In the genomic region with DNA sequence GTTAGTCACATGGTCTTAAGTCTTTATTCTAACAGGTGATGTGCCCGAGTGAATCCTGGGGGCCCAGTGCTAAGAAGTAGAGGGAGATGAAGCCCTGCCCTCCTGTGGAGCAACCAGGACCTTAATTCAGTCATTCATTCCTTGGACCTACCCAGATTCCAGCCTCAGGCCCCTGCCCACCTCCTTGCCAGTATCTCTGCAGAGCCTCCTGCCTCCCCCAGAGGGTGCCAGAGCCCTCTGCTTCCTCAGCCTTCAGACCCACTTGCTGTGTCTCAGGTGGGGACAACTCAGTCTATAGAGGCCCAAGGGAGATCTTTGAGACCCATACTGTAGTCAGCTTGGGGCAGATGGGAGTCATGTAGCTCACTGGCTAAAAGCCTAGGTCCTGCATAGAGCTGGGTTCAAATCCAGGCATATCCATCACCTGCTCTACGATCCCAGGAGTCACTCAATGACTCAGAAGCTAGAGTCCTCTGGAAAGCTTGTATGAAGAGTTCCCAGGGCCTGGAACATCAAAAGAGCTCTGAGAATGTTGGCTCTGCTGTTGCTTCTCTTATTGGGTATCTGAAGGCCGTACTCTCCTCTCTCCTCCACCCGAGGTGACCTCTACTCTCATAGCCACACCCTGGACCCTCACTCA, we compare ENCODE assay signal across 8 cellular contexts. TPM values are rescaled to one million over a fixed set of nuclear protein-coding genes. Genes with fewer than 3 reads are reported as not detected.
DNase-seq lines count a peak whose midpoint lies in the region; ATAC-seq and TF ChIP-seq lines count a peak whose summit lies in the region.

No MANE protein-coding gene starts in this region.

- TF ChIP-seq POLR2A in esophagus muscularis mucosa (IDR thresholded peaks at IDR 0.05; ENCODE audit: low read depth) = no peak

- H3K27me3 ChIP-seq in KMS-11 (ENCODE audit: insufficient read depth, low read depth) (no peaks in the 10 kb centered on the region), esophagus muscularis mucosa (peaks cover 0 to 10% (median 0%) of the 10 kb centered on the region in 4 donors)

- ATAC-seq in SK-N-SH treated with all-trans-retinoic acid at 6 μM for 48 hours (peak; percentile 96), GM19328 (IDR thresholded peaks at IDR 0.05; ENCODE audit: unreplicated experiment) (no peak), HG02938 (IDR thresholded peaks at IDR 0.05; ENCODE audit: unreplicated experiment) (no peak)

- intact Hi-C loops in esophagus muscularis mucosa (cut with DNase I) = no loop called here

- TF ChIP-seq CTCF in KMS-11 (conservative IDR thresholded peaks at IDR 0.05; ENCODE audit: low read depth, low read length) = peak; percentile 55
- peak; percentile 49 to 62 (median 50) for TF ChIP-seq CTCF in esophagus muscularis mucosa (IDR thresholded peaks at IDR 0.05)
- TF ChIP-seq CTCF in nephron progenitor cell (IDR thresholded peaks at IDR 0.05) = peak; percentile 75

- H4K20me1 ChIP-seq in KMS-11 (ENCODE audit: insufficient read depth) = no peaks in the 10 kb centered on the region

- H3K9ac ChIP-seq in KMS-11 = no peak overlapping the region

- DNase-seq in SKM-1 treated with dmso at 0.1 percent for 144 hours (lab: John Stamatoyannopoulos, UW; ENCODE audit: unreplicated experiment) (peak; percentile 1), SKM-1 (lab: John Stamatoyannopoulos, UW; ENCODE audit: unreplicated experiment) (no peak), esophagus muscularis mucosa (ENCODE audit: extremely low spot score) (no peak), nephron progenitor cell (peak; percentile 57)

- H3K27ac ChIP-seq in KMS-11 = no peak overlapping the region
- H3K27ac ChIP-seq in esophagus muscularis mucosa (replicated peaks in 1 of 4) = no peak overlapping the region

- no peaks in the 10 kb centered on the region for H3K79me2 ChIP-seq in KMS-11 (ENCODE audit: insufficient read depth, low read depth)

- no peaks in the 10 kb centered on the region for H3K9me3 ChIP-seq in esophagus muscularis mucosa

- no peak overlapping the region for H3K27ac Mint-ChIP-seq in nephron progenitor cell

- no peaks in the 10 kb centered on the region for H3K36me3 Mint-ChIP-seq in nephron progenitor cell (ENCODE audit: low read depth)

- peaks cover 22% of the 10 kb centered on the region for H3K27me3 Mint-ChIP-seq in nephron progenitor cell (ENCODE audit: low read depth, poor library complexity)

- TF ChIP-seq EP300 in esophagus muscularis mucosa (IDR thresholded peaks at IDR 0.05) = no peak

- no peak overlapping the region for H3K4me3 ChIP-seq in KMS-11 (IDR thresholded peaks at IDR 0.05; ENCODE audit: insufficient read depth, low read depth, low read length)
- no peak overlapping the region for H3K4me3 ChIP-seq in esophagus muscularis mucosa

- H3K4me1 ChIP-seq in KMS-11 (ENCODE audit: low read depth, poor library complexity, severe bottlenecking) (peaks cover 7% of the 10 kb centered on the region), esophagus muscularis mucosa (peaks cover 0 to 2% (median under 1%) of the 10 kb centered on the region in 4 donors)

- no peaks in the 10 kb centered on the region for H3K9me3 Mint-ChIP-seq in nephron progenitor cell

- H3K4me1 Mint-ChIP-seq in nephron progenitor cell = no peaks in the 10 kb centered on the region

- H3K4me2 ChIP-seq in KMS-11 = no peak overlapping the region

- H2AFZ ChIP-seq in KMS-11 (ENCODE audit: low read depth) = no peak overlapping the region

- 69% methylated on average over 4 of the region's 4 CpGs for whole genome bisulfite sequencing in esophagus muscularis mucosa

- H3K36me3 ChIP-seq in KMS-11 (ENCODE audit: insufficient read depth) = no peaks in the 10 kb centered on the region
- H3K36me3 ChIP-seq in esophagus muscularis mucosa = no peaks in the 10 kb centered on the region

- no peak overlapping the region for H3K4me3 Mint-ChIP-seq in nephron progenitor cell

TF ChIP-seq in SK-N-SH treated with all-trans-retinoic acid at 6 μM for 48 hours, 23 proteins besides CTCF, POLR2A, EP300 and RAD21:
- TF ChIP-seq OSR1 (CRISPR knock-in tag; IDR thresholded peaks at IDR 0.05) (no peak), ESRRG (CRISPR knock-in tag; IDR thresholded peaks at IDR 0.05) (no peak), BACH2 (CRISPR knock-in tag; IDR thresholded peaks at IDR 0.05; ENCODE audit: borderline replicate concordance) (no peak), CSDC2 (CRISPR knock-in tag; IDR thresholded peaks at IDR 0.05) (no peak)
- TF ChIP-seq, protein P1, sequence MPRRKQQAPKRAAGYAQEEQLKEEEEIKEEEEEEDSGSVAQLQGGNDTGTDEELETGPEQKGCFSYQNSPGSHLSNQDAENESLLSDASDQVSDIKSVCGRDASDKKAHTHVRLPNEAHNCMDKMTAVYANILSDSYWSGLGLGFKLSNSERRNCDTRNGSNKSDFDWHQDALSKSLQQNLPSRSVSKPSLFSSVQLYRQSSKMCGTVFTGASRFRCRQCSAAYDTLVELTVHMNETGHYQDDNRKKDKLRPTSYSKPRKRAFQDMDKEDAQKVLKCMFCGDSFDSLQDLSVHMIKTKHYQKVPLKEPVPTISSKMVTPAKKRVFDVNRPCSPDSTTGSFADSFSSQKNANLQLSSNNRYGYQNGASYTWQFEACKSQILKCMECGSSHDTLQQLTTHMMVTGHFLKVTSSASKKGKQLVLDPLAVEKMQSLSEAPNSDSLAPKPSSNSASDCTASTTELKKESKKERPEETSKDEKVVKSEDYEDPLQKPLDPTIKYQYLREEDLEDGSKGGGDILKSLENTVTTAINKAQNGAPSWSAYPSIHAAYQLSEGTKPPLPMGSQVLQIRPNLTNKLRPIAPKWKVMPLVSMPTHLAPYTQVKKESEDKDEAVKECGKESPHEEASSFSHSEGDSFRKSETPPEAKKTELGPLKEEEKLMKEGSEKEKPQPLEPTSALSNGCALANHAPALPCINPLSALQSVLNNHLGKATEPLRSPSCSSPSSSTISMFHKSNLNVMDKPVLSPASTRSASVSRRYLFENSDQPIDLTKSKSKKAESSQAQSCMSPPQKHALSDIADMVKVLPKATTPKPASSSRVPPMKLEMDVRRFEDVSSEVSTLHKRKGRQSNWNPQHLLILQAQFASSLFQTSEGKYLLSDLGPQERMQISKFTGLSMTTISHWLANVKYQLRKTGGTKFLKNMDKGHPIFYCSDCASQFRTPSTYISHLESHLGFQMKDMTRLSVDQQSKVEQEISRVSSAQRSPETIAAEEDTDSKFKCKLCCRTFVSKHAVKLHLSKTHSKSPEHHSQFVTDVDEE (CRISPR knock-in tag; IDR thresholded peaks at IDR 0.05) = no peak
- TF ChIP-seq, protein P2, sequence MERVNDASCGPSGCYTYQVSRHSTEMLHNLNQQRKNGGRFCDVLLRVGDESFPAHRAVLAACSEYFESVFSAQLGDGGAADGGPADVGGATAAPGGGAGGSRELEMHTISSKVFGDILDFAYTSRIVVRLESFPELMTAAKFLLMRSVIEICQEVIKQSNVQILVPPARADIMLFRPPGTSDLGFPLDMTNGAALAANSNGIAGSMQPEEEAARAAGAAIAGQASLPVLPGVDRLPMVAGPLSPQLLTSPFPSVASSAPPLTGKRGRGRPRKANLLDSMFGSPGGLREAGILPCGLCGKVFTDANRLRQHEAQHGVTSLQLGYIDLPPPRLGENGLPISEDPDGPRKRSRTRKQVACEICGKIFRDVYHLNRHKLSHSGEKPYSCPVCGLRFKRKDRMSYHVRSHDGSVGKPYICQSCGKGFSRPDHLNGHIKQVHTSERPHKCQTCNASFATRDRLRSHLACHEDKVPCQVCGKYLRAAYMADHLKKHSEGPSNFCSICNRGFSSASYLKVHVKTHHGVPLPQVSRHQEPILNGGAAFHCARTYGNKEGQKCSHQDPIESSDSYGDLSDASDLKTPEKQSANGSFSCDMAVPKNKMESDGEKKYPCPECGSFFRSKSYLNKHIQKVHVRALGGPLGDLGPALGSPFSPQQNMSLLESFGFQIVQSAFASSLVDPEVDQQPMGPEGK (CRISPR knock-in tag; IDR thresholded peaks at IDR 0.05; ENCODE audit: borderline replicate concordance) = no peak
- TF ChIP-seq, protein P3, sequence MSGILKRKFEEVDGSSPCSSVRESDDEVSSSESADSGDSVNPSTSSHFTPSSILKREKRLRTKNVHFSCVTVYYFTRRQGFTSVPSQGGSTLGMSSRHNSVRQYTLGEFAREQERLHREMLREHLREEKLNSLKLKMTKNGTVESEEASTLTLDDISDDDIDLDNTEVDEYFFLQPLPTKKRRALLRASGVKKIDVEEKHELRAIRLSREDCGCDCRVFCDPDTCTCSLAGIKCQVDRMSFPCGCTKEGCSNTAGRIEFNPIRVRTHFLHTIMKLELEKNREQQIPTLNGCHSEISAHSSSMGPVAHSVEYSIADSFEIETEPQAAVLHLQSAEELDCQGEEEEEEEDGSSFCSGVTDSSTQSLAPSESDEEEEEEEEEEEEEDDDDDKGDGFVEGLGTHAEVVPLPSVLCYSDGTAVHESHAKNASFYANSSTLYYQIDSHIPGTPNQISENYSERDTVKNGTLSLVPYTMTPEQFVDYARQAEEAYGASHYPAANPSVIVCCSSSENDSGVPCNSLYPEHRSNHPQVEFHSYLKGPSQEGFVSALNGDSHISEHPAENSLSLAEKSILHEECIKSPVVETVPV (CRISPR knock-in tag; IDR thresholded peaks at IDR 0.05) = no peak
TF ChIP-seq in SK-N-SH treated with all-trans-retinoic acid at 6 μM for 48 hours: peak in this region for 0.

RNA-seq across cellular contexts. Expression of a gene that starts 3.9 kb away (rescaled TPM):
- 10 to 100 TPM; 13.1 to 18.7 (median 13.8) TPM for total RNA-seq in esophagus muscularis mucosa

RNA-seq across cellular contexts. Expression of a gene that starts 16.2 kb away (rescaled TPM):
- 10 to 100 TPM in 3 of 4 donors, 1 to 10 TPM in 1; 8.9 to 22.2 (median 16.4) TPM for total RNA-seq in esophagus muscularis mucosa

RNA-seq across cellular contexts. Expression of a gene that starts 34.5 kb away (rescaled TPM):
- total RNA-seq in esophagus muscularis mucosa = 100 to 1,000 TPM in 1 of 4 donors, 10 to 100 TPM in 3; 45.4 to 144 (median 64.4) TPM

RNA-seq across cellular contexts. Expression of a gene that starts 51.2 kb away (rescaled TPM):
- total RNA-seq in esophagus muscularis mucosa = 10 to 100 TPM; 56.5 to 96.1 (median 73.6) TPM

RNA-seq across cellular contexts. Expression of a gene that starts 53.1 kb away (rescaled TPM):
- total RNA-seq in esophagus muscularis mucosa = not detected

Comparison
In these comparisons a context has a peak if more than half of its experiments do, and no peak if none do; other contexts are left out.
1. DNase-seq: peak in SKM-1 treated with dmso at 0.1 percent for 144 hours (single experiment) and nephron progenitor cell (single experiment); none in SKM-1 (single experiment) and esophagus muscularis mucosa (single experiment).
2. Peak in every context shown above with its lines, with median percentiles within 50 percentile points of each other: CTCF ChIP-seq.